10 cellular contexts compared by ENCODE assay signal in genomic region chr22:41910599-41911291, GRCh38. TPM values are rescaled to one million over a fixed set of nuclear protein-coding genes. Genes with fewer than 3 reads are reported as not detected.
DNase-seq lines count a peak whose midpoint lies in the region; ATAC-seq, FAIRE-seq and TF ChIP-seq lines count a peak whose summit lies in the region.
"Had no signal": no experiment of that assay in that cellular context is flagged by ENCODE, and none has a peak within 500 bp of the region (broad histone marks: within the 10 kb centered on the region; RNA-seq: fewer than 3 reads in every experiment).

No MANE protein-coding gene starts in this region.

- H3K4me3 ChIP-seq in A673 (ENCODE audit: low read depth, low read length, poor library complexity, severe bottlenecking) (peak overlapping the region; percentile 12), cardiac fibroblast (replicated peaks in 1 of 2; ENCODE audit: low read depth in 2 of 2, low read length in 2 of 2) (peak overlapping the region in 1 of 2 donors; percentile 3), lower lobe of right lung (peak overlapping the region; percentile 42), thoracic aorta (peak overlapping the region; percentile 63)

- H3K27ac ChIP-seq in A673 (ENCODE audit: low read depth, low read length, poor library complexity, severe bottlenecking), result no peak overlapping the region
- no peak overlapping the region for H3K27ac ChIP-seq in lower lobe of right lung
- H3K27ac ChIP-seq in thoracic aorta, result no peak overlapping the region
- H3K27ac ChIP-seq: VCaP had no signal

- no peak for FAIRE-seq in D721Med (lab: Jason Lieb, UNC)

- ATAC-seq in lower lobe of right lung (peak; percentile 6 to 47), thoracic aorta (ENCODE audit: insufficient number of reproducible peaks, low FRiP score, low read depth) (no peak)

- H3K9me3 ChIP-seq in A673 (ENCODE audit: low read depth, low read length, poor library complexity, severe bottlenecking) (no peaks in the 10 kb centered on the region), lower lobe of right lung (no peaks in the 10 kb centered on the region), thoracic aorta (no peaks in the 10 kb centered on the region)

- CTCF ChIA-PET in A673 (lab: Charles Lee), result no interaction called here

- no TSS peak for BruUV-seq in A673 (replicated peaks; lab: Mats Ljungman, UMichigan)

- H3K36me3 ChIP-seq in A673 (ENCODE audit: insufficient read depth, low read length, poor library complexity, severe bottlenecking) (peaks cover 16% of the 10 kb centered on the region), lower lobe of right lung (peaks cover 11% of the 10 kb centered on the region), thoracic aorta (peaks cover 3% of the 10 kb centered on the region)

- H3K4me1 ChIP-seq in A673 (ENCODE audit: insufficient read depth, low read length, poor library complexity, severe bottlenecking) (peaks cover 23% of the 10 kb centered on the region), lower lobe of right lung (peaks cover 26% of the 10 kb centered on the region), thoracic aorta (ENCODE audit: control insufficient read depth in 1 of 2, low read depth in 2 of 2) (peaks cover 18 to 29% of the 10 kb centered on the region in 2 donors)

- POLR2A ChIA-PET in A673 (lab: Charles Lee; ENCODE audit: low non-redundant PET), result no interaction called here

- intact Hi-C loops in A673 (cut with micrococcal nuclease; ENCODE audit: unreplicated experiment) (no loop called here), lower lobe of right lung (cut with DNase I) (no loop called here)

- H3K27me3 ChIP-seq in A673 (replicated peaks; ENCODE audit: insufficient read depth, low read depth, low read length, poor library complexity) (peaks cover 39% of the 10 kb centered on the region), lower lobe of right lung (ENCODE audit: low read depth) (peaks cover 66% of the 10 kb centered on the region), thoracic aorta (replicated peaks; ENCODE audit: insufficient read depth) (peaks cover 21% of the 10 kb centered on the region)

- TF ChIP-seq CTCF in A673 (conservative IDR thresholded peaks at IDR 0.05; ENCODE audit: low read depth, low read length) (no peak), cardiac fibroblast (IDR thresholded peaks at IDR 0.05; ENCODE audit: low read depth, low read length) (no peak), lower lobe of right lung (IDR thresholded peaks at IDR 0.05) (no peak), thoracic aorta (IDR thresholded peaks at IDR 0.05) (no peak), D721Med (IDR thresholded peaks at IDR 0.05; ENCODE audit: insufficient read depth, missing control alignments) (no peak)

- DNase-seq in A673 (ENCODE audit: low spot score), result no peak
- peak; percentile 31 for DNase-seq in M059J (ENCODE audit: low read depth)
- DNase-seq in cardiac fibroblast (ENCODE audit: low read depth in 2 of 2), result peak; percentile 22 to 25
- no peak for DNase-seq in lower lobe of right lung
- DNase-seq in thoracic aorta (ENCODE audit: low spot score), result no peak
- no peak for DNase-seq in NCI-H2227 (lab: John Stamatoyannopoulos, UW; ENCODE audit: unreplicated experiment)
- DNase-seq in HCEC 1CT, result no peak
- no peak for DNase-seq in D721Med (ENCODE audit: insufficient read length, low spot score)

RNA-seq across cellular contexts. Expression of gene SHISA8, which starts 4.1 kb away (rescaled TPM):
- total RNA-seq in A673 (2021) (1.4 and 1.8 TPM in 2 replicates), lower lobe of right lung (not detected), thoracic aorta (not detected)
- total RNA-seq in M059J (2014; rRNA removed; shearing (Covaris generic)), result not detected in 2 replicates
- total RNA-seq: pulmonary artery endothelial cell had no signal

RNA-seq across cellular contexts. Expression of gene TNFRSF13C, which starts 15.9 kb away (rescaled TPM):
- total RNA-seq in A673 (2021) (6.6 and 8.0 TPM in 2 replicates), lower lobe of right lung (0.27 TPM), thoracic aorta (not detected)
- 0.05 and 0.10 TPM in 2 replicates for total RNA-seq in M059J (2014; rRNA removed; shearing (Covaris generic))

RNA-seq across cellular contexts. Expression of gene CENPM, which starts 36.2 kb away (rescaled TPM):
- total RNA-seq in A673 (2021) (62.1 and 67.2 TPM in 2 replicates), lower lobe of right lung (2.3 TPM), thoracic aorta (not detected)
- 47.5 and 62.8 TPM in 2 replicates for total RNA-seq in M059J (2014; rRNA removed; shearing (Covaris generic))

RNA-seq across cellular contexts. Expression of gene SEPTIN3, which starts 58.5 kb away (rescaled TPM):
- total RNA-seq in A673 (2021) (3.6 and 4.6 TPM in 2 replicates), lower lobe of right lung (2.5 TPM), thoracic aorta (not detected)
- total RNA-seq in M059J (2014; rRNA removed; shearing (Covaris generic)), result 0.05 and 0.17 TPM in 2 replicates

Comparison
In these comparisons a context has a peak if more than half of its experiments do, and no peak if none do; other contexts are left out.
1. DNase-seq: peak in M059J (single experiment) and cardiac fibroblast (2 of 2); none in A673 (single experiment), lower lobe of right lung (single experiment), thoracic aorta (single experiment), NCI-H2227 (single experiment), HCEC 1CT (single experiment) and D721Med (single experiment).
2. RNA of gene CENPM, which starts 36.2 kb away (total RNA-seq): 62.1 to 67.2 TPM in A673 and 47.5 to 62.8 TPM in M059J; 2.3 TPM in lower lobe of right lung (single experiment) and not detected in thoracic aorta; every median in the first group is over 10 times any median in the second.